In genomic region chr12:27896419-27896990, GRCh38 we compare ENCODE assay signal across 16 cellular contexts.
"Had no signal": no experiment of that assay in that cellular context is flagged by ENCODE, and none has a peak within 500 bp of the region (broad histone marks: within the 10 kb centered on the region; RNA-seq: fewer than 3 reads in every experiment).

No MANE protein-coding gene starts in this region.

- DNase-seq: activated CD4-positive, alpha-beta T cell treated with anti-CD3 and anti-CD28 coated beads, Interleukin-2, amount 10 ng/mL, durations not matched to agents 7 days and 5 days; activated naive CD4-positive, alpha-beta T cell treated with Interleukin-2 at 50 U/mL for 16 hours; anterior cingulate cortex; brain microvascular endothelial cell; effector memory CD4-positive, alpha-beta T cell; foreskin melanocyte; mesendoderm; retina; stimulated activated CD4-positive, alpha-beta T cell treated with anti-CD3 and anti-CD28 coated beads, Interleukin-4, amount 100 ng/mL, for 24 hours; stimulated activated naive CD4-positive, alpha-beta T cell treated with Interleukin-2 at 50 U/mL for 16 hours had no signal

- H3K4me3 ChIP-seq: skin epidermis had no signal

- ATAC-seq: natural killer cell treated with Interleukin-12 subunit alpha and Interleukin-12 subunit beta and Interleukin-15 and Interleukin-18, amount 100 ng/mL, for 72 hours; WTC11 had no signal

- H3K4me3 Mint-ChIP-seq: activated CD4-positive, alpha-beta T cell treated with anti-CD3 and anti-CD28 coated beads, Interleukin-2, amount 10 ng/mL, durations not matched to agents 7 days and 5 days; central memory CD8-positive, alpha-beta T cell; dendritic cell treated with granulocyte-macrophage colony-stimulating factor and Interleukin-4, amounts not matched to agents 40 ng/mL and 50 ng/mL, for 4 days; natural killer cell treated with Interleukin-12 subunit alpha and Interleukin-12 subunit beta and Interleukin-15 and Interleukin-18, amount 100 ng/mL, for 72 hours; type B pancreatic cell; WTC11 had no signal

- H3K27ac Mint-ChIP-seq: activated CD4-positive, alpha-beta T cell treated with anti-CD3 and anti-CD28 coated beads, Interleukin-2, amount 10 ng/mL, durations not matched to agents 7 days and 5 days; dendritic cell treated with granulocyte-macrophage colony-stimulating factor and Interleukin-4, amounts not matched to agents 40 ng/mL and 50 ng/mL, for 4 days; natural killer cell treated with Interleukin-12 subunit alpha and Interleukin-12 subunit beta and Interleukin-15 and Interleukin-18, amount 100 ng/mL, for 72 hours; type B pancreatic cell; WTC11 had no signal

- H3K27me3 Mint-ChIP-seq: dendritic cell treated with granulocyte-macrophage colony-stimulating factor and Interleukin-4, amounts not matched to agents 40 ng/mL and 50 ng/mL, for 4 days; type B pancreatic cell had no signal

- H3K36me3 Mint-ChIP-seq: natural killer cell treated with Interleukin-12 subunit alpha and Interleukin-12 subunit beta and Interleukin-15 and Interleukin-18, amount 100 ng/mL, for 72 hours; type B pancreatic cell; WTC11 had no signal

- H3K9me3 Mint-ChIP-seq: activated CD4-positive, alpha-beta T cell treated with anti-CD3 and anti-CD28 coated beads, Interleukin-2, amount 10 ng/mL, durations not matched to agents 7 days and 5 days; central memory CD8-positive, alpha-beta T cell; dendritic cell treated with granulocyte-macrophage colony-stimulating factor and Interleukin-4, amounts not matched to agents 40 ng/mL and 50 ng/mL, for 4 days; natural killer cell treated with Interleukin-12 subunit alpha and Interleukin-12 subunit beta and Interleukin-15 and Interleukin-18, amount 100 ng/mL, for 72 hours; WTC11 had no signal

- H3K4me1 Mint-ChIP-seq: activated CD4-positive, alpha-beta T cell treated with anti-CD3 and anti-CD28 coated beads, Interleukin-2, amount 10 ng/mL, durations not matched to agents 7 days and 5 days; central memory CD8-positive, alpha-beta T cell; WTC11 had no signal
